Comparison of ENCODE assay signal across 1 cellular context in the genomic region with DNA sequence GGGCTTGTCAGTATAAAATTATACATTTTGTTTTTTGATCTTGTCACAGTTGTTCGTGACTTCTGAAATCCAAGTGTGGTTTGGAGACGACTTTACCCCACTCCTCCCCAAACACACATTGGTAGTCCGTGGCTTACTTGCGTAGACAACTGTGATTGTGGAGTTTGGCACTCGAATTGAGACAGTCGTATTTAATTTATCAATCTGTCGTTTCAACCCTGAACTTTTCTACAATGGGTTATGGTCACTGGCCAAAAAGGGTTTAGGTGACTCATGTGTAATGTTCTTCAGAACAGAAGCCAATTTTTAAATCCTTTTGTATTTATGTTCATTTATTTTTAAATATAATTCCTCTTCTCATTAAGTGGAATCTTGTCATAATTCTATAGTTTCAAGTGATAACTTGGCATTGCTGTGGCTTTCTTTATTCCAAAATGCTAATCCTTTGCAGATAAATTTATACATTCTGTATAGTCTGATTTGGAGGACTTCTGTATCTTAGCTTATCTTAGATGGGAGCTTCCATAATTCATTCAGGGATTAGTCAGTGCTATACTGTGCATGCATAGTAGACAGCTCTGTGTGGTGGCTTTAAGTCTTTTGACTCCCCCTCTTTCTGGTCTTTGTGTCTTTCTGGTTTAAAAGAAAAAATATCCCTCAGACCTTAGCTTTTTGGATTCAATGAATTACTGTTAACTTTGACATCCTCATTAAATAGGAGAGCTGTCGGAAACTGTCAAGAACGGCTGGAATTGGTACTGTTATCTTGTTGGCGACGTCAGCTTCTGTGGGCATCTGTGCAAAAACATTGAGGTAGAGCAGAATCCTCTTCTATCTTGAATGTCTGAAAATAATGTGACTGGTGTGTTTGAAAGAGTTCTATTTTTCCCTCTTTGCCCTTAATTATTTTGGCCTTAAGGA.
TF ChIP-seq lines count a peak whose summit lies in the region.

No MANE protein-coding gene starts in this region.

TF ChIP-seq in SK-N-SH, 30 proteins besides CTCF, POLR2A, EP300 and RAD21 (continued from another document):
- TF ChIP-seq RCOR1 (IDR thresholded peaks at IDR 0.05; ENCODE audit: low read length) (no peak), FOXJ3 (CRISPR knock-in tag; IDR thresholded peaks at IDR 0.05) (no peak), TEAD4 (IDR thresholded peaks at IDR 0.05; ENCODE audit: borderline replicate concordance, insufficient read depth) (no peak), ELF1 (IDR thresholded peaks at IDR 0.05) (no peak), MEF2A (IDR thresholded peaks at IDR 0.05; ENCODE audit: borderline replicate concordance, low read depth) (no peak), TAF1 (IDR thresholded peaks at IDR 0.05; ENCODE audit: borderline replicate concordance, low read depth, low read length) (no peak)
- TF ChIP-seq, protein P1, sequence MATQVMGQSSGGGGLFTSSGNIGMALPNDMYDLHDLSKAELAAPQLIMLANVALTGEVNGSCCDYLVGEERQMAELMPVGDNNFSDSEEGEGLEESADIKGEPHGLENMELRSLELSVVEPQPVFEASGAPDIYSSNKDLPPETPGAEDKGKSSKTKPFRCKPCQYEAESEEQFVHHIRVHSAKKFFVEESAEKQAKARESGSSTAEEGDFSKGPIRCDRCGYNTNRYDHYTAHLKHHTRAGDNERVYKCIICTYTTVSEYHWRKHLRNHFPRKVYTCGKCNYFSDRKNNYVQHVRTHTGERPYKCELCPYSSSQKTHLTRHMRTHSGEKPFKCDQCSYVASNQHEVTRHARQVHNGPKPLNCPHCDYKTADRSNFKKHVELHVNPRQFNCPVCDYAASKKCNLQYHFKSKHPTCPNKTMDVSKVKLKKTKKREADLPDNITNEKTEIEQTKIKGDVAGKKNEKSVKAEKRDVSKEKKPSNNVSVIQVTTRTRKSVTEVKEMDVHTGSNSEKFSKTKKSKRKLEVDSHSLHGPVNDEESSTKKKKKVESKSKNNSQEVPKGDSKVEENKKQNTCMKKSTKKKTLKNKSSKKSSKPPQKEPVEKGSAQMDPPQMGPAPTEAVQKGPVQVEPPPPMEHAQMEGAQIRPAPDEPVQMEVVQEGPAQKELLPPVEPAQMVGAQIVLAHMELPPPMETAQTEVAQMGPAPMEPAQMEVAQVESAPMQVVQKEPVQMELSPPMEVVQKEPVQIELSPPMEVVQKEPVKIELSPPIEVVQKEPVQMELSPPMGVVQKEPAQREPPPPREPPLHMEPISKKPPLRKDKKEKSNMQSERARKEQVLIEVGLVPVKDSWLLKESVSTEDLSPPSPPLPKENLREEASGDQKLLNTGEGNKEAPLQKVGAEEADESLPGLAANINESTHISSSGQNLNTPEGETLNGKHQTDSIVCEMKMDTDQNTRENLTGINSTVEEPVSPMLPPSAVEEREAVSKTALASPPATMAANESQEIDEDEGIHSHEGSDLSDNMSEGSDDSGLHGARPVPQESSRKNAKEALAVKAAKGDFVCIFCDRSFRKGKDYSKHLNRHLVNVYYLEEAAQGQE (IDR thresholded peaks at IDR 0.05; ENCODE audit: low read depth, low read length): no peak
- TF ChIP-seq, protein P2, sequence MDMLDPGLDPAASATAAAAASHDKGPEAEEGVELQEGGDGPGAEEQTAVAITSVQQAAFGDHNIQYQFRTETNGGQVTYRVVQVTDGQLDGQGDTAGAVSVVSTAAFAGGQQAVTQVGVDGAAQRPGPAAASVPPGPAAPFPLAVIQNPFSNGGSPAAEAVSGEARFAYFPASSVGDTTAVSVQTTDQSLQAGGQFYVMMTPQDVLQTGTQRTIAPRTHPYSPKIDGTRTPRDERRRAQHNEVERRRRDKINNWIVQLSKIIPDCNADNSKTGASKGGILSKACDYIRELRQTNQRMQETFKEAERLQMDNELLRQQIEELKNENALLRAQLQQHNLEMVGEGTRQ (IDR thresholded peaks at IDR 0.05; ENCODE audit: borderline replicate concordance, low read depth, low read length): no peak
- TF ChIP-seq, protein P3, sequence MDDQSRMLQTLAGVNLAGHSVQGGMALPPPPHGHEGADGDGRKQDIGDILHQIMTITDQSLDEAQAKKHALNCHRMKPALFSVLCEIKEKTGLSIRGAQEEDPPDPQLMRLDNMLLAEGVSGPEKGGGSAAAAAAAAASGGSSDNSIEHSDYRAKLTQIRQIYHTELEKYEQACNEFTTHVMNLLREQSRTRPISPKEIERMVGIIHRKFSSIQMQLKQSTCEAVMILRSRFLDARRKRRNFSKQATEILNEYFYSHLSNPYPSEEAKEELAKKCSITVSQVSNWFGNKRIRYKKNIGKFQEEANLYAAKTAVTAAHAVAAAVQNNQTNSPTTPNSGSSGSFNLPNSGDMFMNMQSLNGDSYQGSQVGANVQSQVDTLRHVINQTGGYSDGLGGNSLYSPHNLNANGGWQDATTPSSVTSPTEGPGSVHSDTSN (IDR thresholded peaks at IDR 0.05): peak; percentile 39
- TF ChIP-seq, protein P4, sequence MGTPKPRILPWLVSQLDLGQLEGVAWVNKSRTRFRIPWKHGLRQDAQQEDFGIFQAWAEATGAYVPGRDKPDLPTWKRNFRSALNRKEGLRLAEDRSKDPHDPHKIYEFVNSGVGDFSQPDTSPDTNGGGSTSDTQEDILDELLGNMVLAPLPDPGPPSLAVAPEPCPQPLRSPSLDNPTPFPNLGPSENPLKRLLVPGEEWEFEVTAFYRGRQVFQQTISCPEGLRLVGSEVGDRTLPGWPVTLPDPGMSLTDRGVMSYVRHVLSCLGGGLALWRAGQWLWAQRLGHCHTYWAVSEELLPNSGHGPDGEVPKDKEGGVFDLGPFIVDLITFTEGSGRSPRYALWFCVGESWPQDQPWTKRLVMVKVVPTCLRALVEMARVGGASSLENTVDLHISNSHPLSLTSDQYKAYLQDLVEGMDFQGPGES (IDR thresholded peaks at IDR 0.05; ENCODE audit: low read depth, low read length): no peak
